19 cellular contexts compared by ENCODE assay signal in the genomic region with DNA sequence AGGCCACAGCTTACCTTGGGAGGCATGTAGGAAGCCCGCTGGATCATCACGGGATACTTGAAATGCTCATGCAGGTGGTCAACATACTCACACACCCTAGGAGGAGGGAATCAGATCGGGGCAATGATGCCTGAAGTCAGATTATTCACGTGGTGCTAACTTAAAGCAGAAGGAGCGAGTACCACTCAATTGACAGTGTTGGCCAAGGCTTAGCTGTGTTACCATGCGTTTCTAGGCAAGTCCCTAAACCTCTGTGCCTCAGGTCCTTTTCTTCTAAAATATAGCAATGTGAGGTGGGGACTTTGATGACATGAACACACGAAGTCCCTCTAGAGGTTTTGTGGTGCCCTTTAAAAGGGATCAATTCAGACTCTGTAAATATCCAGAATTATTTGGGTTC. TPM values are rescaled to one million over a fixed set of nuclear protein-coding genes. Genes with fewer than 3 reads are reported as not detected.
DNase-seq lines count a peak whose midpoint lies in the region; ATAC-seq, FAIRE-seq and TF ChIP-seq lines count a peak whose summit lies in the region.
"Had no signal": no experiment of that assay in that cellular context is flagged by ENCODE, and none has a peak within 500 bp of the region (broad histone marks: within the 10 kb centered on the region; RNA-seq: fewer than 3 reads in every experiment).

No MANE protein-coding gene starts in this region.

- RAD21 ChIA-PET in GM12878 (lab: Charles Lee; ENCODE audit: unreplicated experiment): no interaction called here

- H3K4me1 ChIP-seq in left ventricle myocardium inferior: peaks cover 32% of the 10 kb centered on the region
- H3K4me1 ChIP-seq in GM12878 (ENCODE audit: control insufficient read depth, insufficient read depth, low read length): no peaks in the 10 kb centered on the region
- no peaks in the 10 kb centered on the region for H3K4me1 ChIP-seq in kidney (ENCODE audit: control insufficient read depth in 1 of 2, insufficient read depth in 1 of 2, low read depth in 1 of 2, low read length in 2 of 2)
- H3K4me1 ChIP-seq: BLaER1 treated with 17β-estradiol and CSF1 and Interleukin-3, amounts not matched to agents 10 nM and 100 nM; SJSA1 had no signal

- ATAC-seq in left cardiac atrium (no peak), GM12878 (no peak), HG03196 (IDR thresholded peaks at IDR 0.05; ENCODE audit: unreplicated experiment) (no peak)
- ATAC-seq: GM23338 had no signal

- no peak for DNase-seq in left ventricle myocardium inferior
- no peak for DNase-seq in left cardiac atrium
- no peak for DNase-seq in GM12878 (ENCODE audit: low read depth, low spot score)
- DNase-seq in NCI-H748 (lab: John Stamatoyannopoulos, UW; ENCODE audit: unreplicated experiment): no peak
- no peak for DNase-seq in kidney
- DNase-seq: CD8-positive, alpha-beta memory T cell; GDM1; MV-4-11; NCI-H1417 treated with DMSO at 0.1 percent for 48 hours; NCI-H2029; NCI-H2171; NCI-H446; NCI-H748 treated with DMSO at 0.1 percent for 48 hours had no signal

- 92% methylated on average over 7 of the region's 7 CpGs for WGBS in GM12878 (ENCODE audit: insufficient coverage, insufficient replicate concordance, low lambda C conversion rate, missing lambda C conversion rate)

- H3K27ac ChIP-seq in left ventricle myocardium inferior (replicated peaks) (peak overlapping the region; percentile 49), GM12878 (ENCODE audit: control insufficient read depth, insufficient read depth) (no peak overlapping the region), kidney (ENCODE audit: low read depth in 2 of 2, low read length in 2 of 2) (no peak overlapping the region)
- H3K27ac ChIP-seq: BLaER1 treated with 17β-estradiol and CSF1 and Interleukin-3, amounts not matched to agents 10 nM and 100 nM; SJSA1 had no signal

- H4K20me1 ChIP-seq in GM12878 (ENCODE audit: control insufficient read depth, insufficient read depth): no peaks in the 10 kb centered on the region

- H3K9ac ChIP-seq in GM12878 (ENCODE audit: control insufficient read depth, insufficient read depth, low read length): no peak overlapping the region
- H3K9ac ChIP-seq in kidney (ENCODE audit: low read length in 2 of 2): no peak overlapping the region
- H3K9ac ChIP-seq: BLaER1 treated with 17β-estradiol and CSF1 and Interleukin-3, amounts not matched to agents 10 nM and 100 nM had no signal

- BruUV-seq in GM12878 (replicated peaks; lab: Mats Ljungman, UMichigan): no TSS peak

- FAIRE-seq in GM12878 (lab: Jason Lieb, UNC): no peak
- no peak for FAIRE-seq in kidney (lab: Jason Lieb, UNC)
- FAIRE-seq: GM12892 had no signal

- no peak overlapping the region for H2AFZ ChIP-seq in GM12878 (ENCODE audit: control insufficient read depth, low read depth, low read length)
- H2AFZ ChIP-seq: GM23338 had no signal

- TF ChIP-seq EP300 in GM12878 (IDR thresholded peaks at IDR 0.05; ENCODE audit: borderline replicate concordance in 1 of 2, control insufficient read depth in 1 of 2, low read depth in 2 of 2, low read length in 2 of 2): no peak

- no peaks in the 10 kb centered on the region for H3K9me3 ChIP-seq in left ventricle myocardium inferior (replicated peaks)
- no peaks in the 10 kb centered on the region for H3K9me3 ChIP-seq in GM12878 (replicated peaks; ENCODE audit: control insufficient read depth, insufficient read depth, low read length)
- H3K9me3 ChIP-seq in kidney (ENCODE audit: control insufficient read depth in 1 of 2, low read length in 2 of 2): no peaks in the 10 kb centered on the region
- H3K9me3 ChIP-seq: BLaER1 treated with 17β-estradiol and CSF1 and Interleukin-3, amounts not matched to agents 10 nM and 100 nM; SJSA1 had no signal

- POLR2A ChIA-PET in GM12878 (lab: Charles Lee): interaction anchor here (1.3 kb wide), 1 partner anchor 17 kb away, joined by 4 read pairs; no protein-coding TSS in a partner anchor

- SMC1A ChIA-PET in GM12878 (lab: Charles Lee; ENCODE audit: uncharacterized antibody, unreplicated experiment): no interaction called here

- no peak for TF ChIP-seq RAD21 in GM12878 (IDR thresholded peaks at IDR 0.05; ENCODE audit: insufficient read depth, low read depth, low read length)

- no peak overlapping the region for H3K4me2 ChIP-seq in GM12878 (ENCODE audit: control insufficient read depth, insufficient read depth)
- H3K4me2 ChIP-seq: BLaER1 treated with 17β-estradiol and CSF1 and Interleukin-3, amounts not matched to agents 10 nM and 100 nM; GM23338 had no signal

- CTCF ChIA-PET in GM12878 (lab: Yijun Ruan, JAX): interaction anchor here (0.9 to 1.1 kb wide), 2 partner anchors 56 to 157 kb away, joined by 3 read pairs; no protein-coding TSS in a partner anchor

- TF ChIP-seq POLR2A in GM18951 (IDR thresholded peaks at IDR 0.05; ENCODE audit: extremely low read depth, insufficient read depth, insufficient read length) (peak; percentile 32), GM12878 (IDR thresholded peaks at IDR 0.05; ENCODE audit: low read depth, low read length) (0 out of 2 replicates have a peak, but pooled peaks have one; percentile 35)

- H3K27me3 ChIP-seq in left ventricle myocardium inferior (ENCODE audit: low read depth) (no peaks in the 10 kb centered on the region), GM12878 (replicated peaks in 1 of 2; ENCODE audit: control insufficient read depth in 2 of 2, insufficient read depth in 2 of 2, low read length in 1 of 2) (no peaks in the 10 kb centered on the region)
- H3K27me3 ChIP-seq: BLaER1 treated with 17β-estradiol and CSF1 and Interleukin-3, amounts not matched to agents 10 nM and 100 nM; SJSA1 had no signal

- TF ChIP-seq CTCF in left ventricle myocardium inferior (IDR thresholded peaks at IDR 0.05; ENCODE audit: borderline replicate concordance) (no peak), GM12878 (IDR thresholded peaks at IDR 0.05 in 2 of 3, conservative IDR thresholded peaks at IDR 0.05 in 1 of 3; ENCODE audit: control insufficient read depth in 2 of 3, extremely low read depth in 1 of 3, insufficient read depth in 1 of 3, low read depth in 3 of 3, low read length in 3 of 3) (no peak), kidney (IDR thresholded peaks at IDR 0.05; ENCODE audit: borderline replicate concordance, extremely low read depth, insufficient read depth) (no peak)

- peaks cover 68% of the 10 kb centered on the region for H3K36me3 ChIP-seq in left ventricle myocardium inferior
- H3K36me3 ChIP-seq in GM12878 (ENCODE audit: control insufficient read depth in 2 of 2, insufficient read depth in 2 of 2, low read length in 1 of 2): peaks cover 9 to 31% of the 10 kb centered on the region in 2 experiments
- H3K36me3 ChIP-seq in kidney (ENCODE audit: control insufficient read depth in 1 of 2, insufficient read depth in 2 of 2, low read length in 2 of 2): peaks cover 20 to 67% of the 10 kb centered on the region in 2 donors

- H3K79me2 ChIP-seq in GM12878 (ENCODE audit: control insufficient read depth, insufficient read depth, low read length): no peaks in the 10 kb centered on the region

- in situ Hi-C loops in GM18951 (cut with MboI; ENCODE audit: low sequenced_read_pairs, unreplicated experiment) (no loop called here), GM12878 (cut with MboI) (no loop called here)

- H3K4me3 ChIP-seq in left ventricle myocardium inferior (no peak overlapping the region), GM12878 (no peak overlapping the region), kidney (ENCODE audit: low read length in 2 of 2) (no peak overlapping the region)
- H3K4me3 ChIP-seq: BLaER1 treated with 17β-estradiol and CSF1 and Interleukin-3, amounts not matched to agents 10 nM and 100 nM; GM23338; SJSA1 had no signal

- intact Hi-C loops in left ventricle myocardium inferior (cut with micrococcal nuclease): no loop called here
- intact Hi-C loops in left cardiac atrium (cut with DNase I): no loop called here
- intact Hi-C loops in GM12878 (cut with micrococcal nuclease; ENCODE audit: unreplicated experiment): loop anchor here (5.0 kb wide), 1 partner anchor 53 kb away; no protein-coding TSS in a partner anchor
- intact Hi-C loops in kidney (cut with DNase I): no loop called here

RNA-seq across cellular contexts. Expression of a gene that starts 17.9 kb away (rescaled TPM):
- total RNA-seq in left ventricle myocardium inferior (3.1 TPM), left cardiac atrium (1 to 10 TPM; 3.8 to 7.3 TPM), GM12878 (2014; rRNA removed) (65.8 and 74.4 TPM in 2 replicates), GM12878 (2014; rRNA removed; fragmentation: Illumina TruSeq; extraction: Trizol) (34.8 and 38.6 TPM in 2 replicates), GM12878 (2021) (219 and 224 TPM in 2 replicates), kidney (6.0 TPM)
- 16.5 and 22.8 TPM in 2 replicates for total RNA-seq in GM12878 (2013; cell fraction: nucleolus; rRNA removed)
- polyA plus RNA-seq in GM12878 (2011; ENCODE audit: low read depth): 146 TPM
- polyA plus RNA-seq in GM12878 (2011; rRNA removed) (221 and 263 TPM in 2 replicates), GM12878 (2014; fragmentation: Illumina TruSeq; extraction: Trizol) (250 and 297 TPM in 2 replicates), GM12878 (2014; fragmentation: Nextera tagmentation; extraction: Ambion mirVana) (100 to 1,000 TPM; 157 to 197 TPM), GM12878 (2014; rRNA removed) (200 and 218 TPM in 2 replicates), GM12878 (2016; fragmentation: Nextera tagmentation; extraction: Ambion mirVana) (100 to 1,000 TPM; 516 to 524 TPM), kidney (ENCODE audit: insufficient read depth, low read depth, low replicate concordance) (10.2 TPM)
- 355 and 416 TPM in 2 replicates for polyA plus RNA-seq in GM12878 (2011; cell fraction: cytosol; rRNA removed)
- polyA plus RNA-seq in GM12878 (2011; cell fraction: nucleus; rRNA removed): 161 and 172 TPM in 2 replicates
- 162 and 194 TPM in 2 replicates for polyA plus RNA-seq in GM12878 (2012)
- polyA minus RNA-seq in GM12878 (2011; rRNA and poly(A)+ RNA removed): 294 and 415 TPM in 2 replicates
- 127 and 151 TPM in 2 replicates for polyA minus RNA-seq in GM12878 (2011; cell fraction: cytosol; rRNA and poly(A)+ RNA removed)
- polyA minus RNA-seq in GM12878 (2011; cell fraction: nucleus; rRNA and poly(A)+ RNA removed): 39.3 and 69.0 TPM in 2 replicates

RNA-seq across cellular contexts. Expression of a gene that starts 37.1 kb away (rescaled TPM):
- 24.4 TPM for total RNA-seq in left ventricle myocardium inferior
- total RNA-seq in left cardiac atrium: 10 to 100 TPM; 35.6 to 41.5 TPM
- total RNA-seq in GM12878 (2013; cell fraction: nucleolus; rRNA removed): 0.86 and 0.88 TPM in 2 replicates
- 26.3 and 28.9 TPM in 2 replicates for total RNA-seq in GM12878 (2014; rRNA removed)
- total RNA-seq in GM12878 (2014; rRNA removed; fragmentation: Illumina TruSeq; extraction: Trizol): 23.5 and 26.2 TPM in 2 replicates
- 40.0 and 43.3 TPM in 2 replicates for total RNA-seq in GM12878 (2021)
- polyA plus RNA-seq in GM12878 (2011; ENCODE audit: low read depth): 21.1 TPM
- polyA plus RNA-seq in GM12878 (2011; rRNA removed): 27.6 and 30.7 TPM in 2 replicates
- 23.2 and 23.7 TPM in 2 replicates for polyA plus RNA-seq in GM12878 (2011; cell fraction: cytosol; rRNA removed)
- 113 and 114 TPM in 2 replicates for polyA plus RNA-seq in GM12878 (2011; cell fraction: nucleus; rRNA removed)
- polyA plus RNA-seq in GM12878 (2012): 25.9 and 32.1 TPM in 2 replicates
- polyA plus RNA-seq in GM12878 (2014; fragmentation: Illumina TruSeq; extraction: Trizol): 40.0 and 43.5 TPM in 2 replicates
- 10 to 100 TPM; 12.5 to 13.3 TPM for polyA plus RNA-seq in GM12878 (2014; fragmentation: Nextera tagmentation; extraction: Ambion mirVana)
- 30.4 and 31.3 TPM in 2 replicates for polyA plus RNA-seq in GM12878 (2014; rRNA removed)
- polyA plus RNA-seq in GM12878 (2016; fragmentation: Nextera tagmentation; extraction: Ambion mirVana): 10 to 100 TPM; 41.6 to 42.3 TPM
- polyA minus RNA-seq in GM12878 (2011; rRNA and poly(A)+ RNA removed): 38.4 and 54.2 TPM in 2 replicates
- 16.7 and 19.4 TPM in 2 replicates for polyA minus RNA-seq in GM12878 (2011; cell fraction: cytosol; rRNA and poly(A)+ RNA removed)
- polyA minus RNA-seq in GM12878 (2011; cell fraction: nucleus; rRNA and poly(A)+ RNA removed): 41.5 and 64.3 TPM in 2 replicates
- total RNA-seq in kidney: 132 TPM
- 110 TPM for polyA plus RNA-seq in kidney (ENCODE audit: insufficient read depth, low read depth, low replicate concordance)
